In genomic region chr1:2528966-2529750, GRCh38 we compare ENCODE assay signal across 8 cellular contexts. TPM values are rescaled to one million over a fixed set of nuclear protein-coding genes. Genes with fewer than 3 reads are reported as not detected.
A peak's percentile ranks its signal among the peaks of the same experiment; 100 is the strongest.
DNase-seq lines count a peak whose midpoint lies in the region; FAIRE-seq and TF ChIP-seq lines count a peak whose summit lies in the region.

No MANE protein-coding gene starts in this region.

- H3K27ac ChIP-seq in HEK293 (ENCODE audit: extremely low read depth, low read depth, low read length) (no peak overlapping the region), esophagus squamous epithelium (peak overlapping the region in 3 of 4 donors; percentile 51 to 86 (median 62)), spleen (peak overlapping the region in 6 of 8 donors; percentile 23 to 64 (median 56)), kidney (ENCODE audit: low read depth in 2 of 2, low read length in 2 of 2) (no peak overlapping the region)

- H3K9me3 ChIP-seq in HEK293 (ENCODE audit: control insufficient read depth, insufficient read depth, low read depth, low read length) = no peaks in the 10 kb centered on the region
- H3K9me3 ChIP-seq in esophagus squamous epithelium = no peaks in the 10 kb centered on the region
- no peaks in the 10 kb centered on the region for H3K9me3 ChIP-seq in spleen
- no peaks in the 10 kb centered on the region for H3K9me3 ChIP-seq in kidney (ENCODE audit: control insufficient read depth in 1 of 2, low read length in 2 of 2)

- H3K27me3 ChIP-seq in esophagus squamous epithelium = peaks cover 0 to 64% (median 0%) of the 10 kb centered on the region in 4 donors
- H3K27me3 ChIP-seq in spleen (replicated peaks in 1 of 7) = peaks cover 0 to 70% (median 29%) of the 10 kb centered on the region in 7 donors

- H3K4me3 ChIP-seq in HEK293 (ENCODE audit: low read depth, low read length) = no peak overlapping the region
- peak overlapping the region; percentile 22 to 67 (median 42) for H3K4me3 ChIP-seq in esophagus squamous epithelium
- H3K4me3 ChIP-seq in spleen = peak overlapping the region in 7 of 8 donors; percentile 28 to 70 (median 40)
- no peak overlapping the region for H3K4me3 ChIP-seq in kidney (ENCODE audit: low read length in 2 of 2)

- no peak overlapping the region for H3K9ac ChIP-seq in kidney (ENCODE audit: low read length in 2 of 2)

- H3K36me3 ChIP-seq in HEK293 (ENCODE audit: control insufficient read depth in 2 of 2, insufficient read depth in 1 of 2, low read length in 2 of 2) (peaks cover 0 to 10% of the 10 kb centered on the region in 2 experiments; a peak in 1 of 3 replicates), esophagus squamous epithelium (no peaks in the 10 kb centered on the region), spleen (no peaks in the 10 kb centered on the region), kidney (ENCODE audit: control insufficient read depth in 1 of 2, insufficient read depth in 2 of 2, low read length in 2 of 2) (no peaks in the 10 kb centered on the region)

- CTCF ChIA-PET in HEK293 (lab: Yijun Ruan, JAX) = no interaction called here
- CTCF ChIA-PET in activated CD4-positive, alpha-beta memory T cell treated with anti-CD3 and anti-CD28 coated beads for 36 hours (lab: Charles Lee) = interaction anchor here (0.8 to 2.4 kb wide), 5 partner anchors 10 to 138 kb away, joined by 3 to 10 read pairs (median 3); partner anchors contain the start of genes MORN1 and RER1

- H3K36me3 Mint-ChIP-seq in activated CD4-positive, alpha-beta memory T cell treated with anti-CD3 and anti-CD28 coated beads for 36 hours = no peaks in the 10 kb centered on the region

- peak overlapping the region; percentile 50 for H3K4me3 Mint-ChIP-seq in activated CD4-positive, alpha-beta memory T cell treated with anti-CD3 and anti-CD28 coated beads for 36 hours

- WGBS in esophagus squamous epithelium, 2 donors = 0% methylated on average over 4 of the region's 77 CpGs; no CpG with 5 or more reads in 1 of the 2 donors
- WGBS in spleen, 5 donors = 2 to 13% (median 3%) methylated on average over 9 to 77 of the region's 77 CpGs

- H3K4me1 ChIP-seq in HEK293 (ENCODE audit: control insufficient read depth, insufficient read depth, low read length) (peaks cover 12% of the 10 kb centered on the region), esophagus squamous epithelium (peaks cover 73 to 94% (median 75%) of the 10 kb centered on the region in 3 donors), spleen (peaks cover 34 to 82% (median 65%) of the 10 kb centered on the region in 6 donors), kidney (ENCODE audit: control insufficient read depth in 1 of 2, insufficient read depth in 1 of 2, low read depth in 1 of 2, low read length in 2 of 2) (peaks cover 11 to 27% of the 10 kb centered on the region in 2 donors)

- TF ChIP-seq CTCF in HEK293 (tag by site-specific recombination; IDR thresholded peaks at IDR 0.05) (no peak), esophagus squamous epithelium (IDR thresholded peaks at IDR 0.05) (no peak), spleen (IDR thresholded peaks at IDR 0.05 in 8 of 11, conservative IDR thresholded peaks at IDR 0.05 in 3 of 11) (peak in 4 of 11 experiments; percentile 4 to 18 (median 14)), kidney (IDR thresholded peaks at IDR 0.05; ENCODE audit: borderline replicate concordance, extremely low read depth, insufficient read depth) (no peak)

- H3K27ac Mint-ChIP-seq in activated CD4-positive, alpha-beta memory T cell treated with anti-CD3 and anti-CD28 coated beads for 36 hours = no peak overlapping the region

- no peaks in the 10 kb centered on the region for H3K9me3 Mint-ChIP-seq in activated CD4-positive, alpha-beta memory T cell treated with anti-CD3 and anti-CD28 coated beads for 36 hours

- intact Hi-C loops in activated CD4-positive, alpha-beta memory T cell treated with anti-CD3 and anti-CD28 coated beads for 36 hours (cut with micrococcal nuclease) = no loop called here
- intact Hi-C loops in esophagus squamous epithelium (cut with DNase I) = no loop called here
- intact Hi-C loops in spleen (cut with DNase I; ENCODE audit: low total_unique reads) = no loop called here
- intact Hi-C loops in kidney (cut with DNase I) = no loop called here

- peaks cover 9% of the 10 kb centered on the region for H3K27me3 Mint-ChIP-seq in activated CD4-positive, alpha-beta memory T cell treated with anti-CD3 and anti-CD28 coated beads for 36 hours

- peak; percentile 58 for DNase-seq in activated CD4-positive, alpha-beta memory T cell treated with anti-CD3 and anti-CD28 coated beads for 36 hours
- DNase-seq in esophagus squamous epithelium (lab: John Stamatoyannopoulos, UW) (no peak), spleen (no peak), OCI-M2 (lab: John Stamatoyannopoulos, UW; ENCODE audit: unreplicated experiment) (no peak), NCI-H2227 treated with DMSO at 0.1 percent for 48 hours (lab: John Stamatoyannopoulos, UW) (no peak), medulla oblongata (ENCODE audit: extremely low spot score) (no peak), kidney (no peak)

- TF ChIP-seq POLR2A in esophagus squamous epithelium (IDR thresholded peaks at IDR 0.05) (no peak), spleen (IDR thresholded peaks at IDR 0.05) (no peak)

- no peak for FAIRE-seq in kidney (lab: Jason Lieb, UNC)

- H3K4me1 Mint-ChIP-seq in activated CD4-positive, alpha-beta memory T cell treated with anti-CD3 and anti-CD28 coated beads for 36 hours (ENCODE audit: low read depth) = peaks cover 28% of the 10 kb centered on the region

- POLR2A ChIA-PET in HEK293 (lab: Yijun Ruan, JAX) = no interaction called here
- POLR2A ChIA-PET in activated CD4-positive, alpha-beta memory T cell treated with anti-CD3 and anti-CD28 coated beads for 36 hours (lab: Charles Lee) = interaction anchor here (0.5 to 3.4 kb wide), 5 partner anchors 9 to 599 kb away, joined by 3 to 16 read pairs (median 4); no protein-coding TSS in a partner anchor

TF ChIP-seq in HEK293, 187 proteins besides CTCF, POLR2A, EP300 and RAD21:
- TF ChIP-seq ZIC2 (tag by site-specific recombination; IDR thresholded peaks at IDR 0.05) (peak; percentile 57; the same call in 1 of the 2 replicates), ZBTB21 (tag by site-specific recombination; IDR thresholded peaks at IDR 0.05) (no peak)
TF ChIP-seq in HEK293: peak in this region for 1.

RNA-seq across cellular contexts. Expression of gene HES5, which starts 0.9 kb away (rescaled TPM):
- total RNA-seq in activated CD4-positive, alpha-beta memory T cell treated with anti-CD3 and anti-CD28 coated beads for 36 hours = under 1 TPM in 1 of 2 experiments, not detected in 1; 0.17 TPM
- total RNA-seq in esophagus squamous epithelium = under 1 TPM in 3 of 4 donors, not detected in 1; 0.35 to 0.76 (median 0.70) TPM
- under 1 TPM in 4 of 7 donors, not detected in 3; 0.36 to 0.54 (median 0.42) TPM for total RNA-seq in spleen
- under 1 TPM in 1 of 3 donors, not detected in 2; 0.36 TPM for polyA plus RNA-seq in spleen
- 0.44 TPM for total RNA-seq in kidney
- polyA plus RNA-seq in kidney (ENCODE audit: insufficient read depth, low read depth, low replicate concordance) = not detected

RNA-seq across cellular contexts. Expression of gene PANK4, which starts 2.8 kb away (rescaled TPM):
- 10 to 100 TPM; 42.6 to 45.1 TPM for total RNA-seq in activated CD4-positive, alpha-beta memory T cell treated with anti-CD3 and anti-CD28 coated beads for 36 hours
- total RNA-seq in esophagus squamous epithelium (10 to 100 TPM; 11.8 to 29.1 (median 17.0) TPM), spleen (10 to 100 TPM; 34.9 to 49.5 (median 47.6) TPM), kidney (33.7 TPM)
- polyA plus RNA-seq in spleen (10 to 100 TPM; 13.8 to 30.6 (median 14.0) TPM), kidney (ENCODE audit: insufficient read depth, low read depth, low replicate concordance) (13.3 TPM)

RNA-seq across cellular contexts. Expression of gene TNFRSF14, which starts 27.0 kb away (rescaled TPM):
- 100 to 1,000 TPM; 145 to 152 TPM for total RNA-seq in activated CD4-positive, alpha-beta memory T cell treated with anti-CD3 and anti-CD28 coated beads for 36 hours
- 10 to 100 TPM; 13.8 to 39.5 (median 19.6) TPM for total RNA-seq in esophagus squamous epithelium
- total RNA-seq in spleen = 100 to 1,000 TPM; 146 to 203 (median 190) TPM
- 100 to 1,000 TPM; 167 to 366 (median 302) TPM for polyA plus RNA-seq in spleen
- 95.0 TPM for total RNA-seq in kidney
- polyA plus RNA-seq in kidney (ENCODE audit: insufficient read depth, low read depth, low replicate concordance) = 99.1 TPM

RNA-seq across cellular contexts. Expression of gene PLCH2, which starts 53.1 kb away (rescaled TPM):
- total RNA-seq in activated CD4-positive, alpha-beta memory T cell treated with anti-CD3 and anti-CD28 coated beads for 36 hours = 10 to 100 TPM in 1 of 2 experiments, 1 to 10 TPM in 1; 8.9 to 10.3 TPM
- total RNA-seq in esophagus squamous epithelium (10 to 100 TPM; 26.1 to 34.3 (median 31.5) TPM), spleen (10 to 100 TPM in 1 of 7 donors, 1 to 10 TPM in 6; 2.2 to 21.0 (median 9.5) TPM), kidney (8.7 TPM)
- polyA plus RNA-seq in spleen (10 to 100 TPM in 1 of 3 donors, 1 to 10 TPM in 2; 5.4 to 10.8 (median 6.5) TPM), kidney (ENCODE audit: insufficient read depth, low read depth, low replicate concordance) (7.4 TPM)

RNA-seq across cellular contexts. Expression of gene PRXL2B, which starts 57.4 kb away (rescaled TPM):
- total RNA-seq in activated CD4-positive, alpha-beta memory T cell treated with anti-CD3 and anti-CD28 coated beads for 36 hours = 10 to 100 TPM; 28.2 to 34.6 TPM
- total RNA-seq in esophagus squamous epithelium = 10 to 100 TPM in 3 of 4 donors, 1 to 10 TPM in 1; 8.2 to 33.9 (median 11.3) TPM
- 10 to 100 TPM; 21.9 to 43.0 (median 26.7) TPM for total RNA-seq in spleen
- polyA plus RNA-seq in spleen = 10 to 100 TPM; 10.7 to 29.0 (median 13.2) TPM
- total RNA-seq in kidney = 39.5 TPM
- polyA plus RNA-seq in kidney (ENCODE audit: insufficient read depth, low read depth, low replicate concordance) = 25.6 TPM

Comparison
In these comparisons a context has a peak if more than half of its experiments do, and no peak if none do; other contexts are left out.
1. H3K27ac ChIP-seq: peak in esophagus squamous epithelium (3 of 4) and spleen (6 of 8); none in HEK293 (single experiment) and kidney (0 of 2).
2. H3K4me3 ChIP-seq: peak in esophagus squamous epithelium (4 of 4) and spleen (7 of 8); none in HEK293 (single experiment) and kidney (0 of 2).